Comparison of ENCODE assay signal across 17 cellular contexts in genomic region chr1:198173832-198174231, GRCh38. TPM values are rescaled to one million over a fixed set of nuclear protein-coding genes. Genes with fewer than 3 reads are reported as not detected.
DNase-seq lines count a peak whose midpoint lies in the region; ATAC-seq and TF ChIP-seq lines count a peak whose summit lies in the region.
"Had no signal": no experiment of that assay in that cellular context is flagged by ENCODE, and none has a peak within 500 bp of the region (broad histone marks: within the 10 kb centered on the region; RNA-seq: fewer than 3 reads in every experiment).

No MANE protein-coding gene starts in this region.

- H3K27ac Mint-ChIP-seq in Calu3 (ENCODE audit: unreplicated experiment) = peak overlapping the region; percentile 30
- H3K27ac Mint-ChIP-seq in IgD-negative memory B cell = peak overlapping the region in 2 of 3 donors; percentile 77 to 95
- H3K27ac Mint-ChIP-seq in activated T-helper 2 cell treated with anti-CD3 and anti-CD28 coated beads, Interferon-gamma antibody, Interleukin-2, Interleukin-4, amounts not matched to agents 10 μg/mL and 5 μg/mL and 100 μg/mL, durations not matched to agents 14 hours and 24 hours and 36 hours = peak overlapping the region; percentile 54
- H3K27ac Mint-ChIP-seq in natural killer cell = peak overlapping the region; percentile 8 to 41
- H3K27ac Mint-ChIP-seq: nephron progenitor cell had no signal

- no peaks in the 10 kb centered on the region for H3K9me3 ChIP-seq in BE2C
- H3K9me3 ChIP-seq: heart left ventricle, prostate gland, testis had no signal

- no peaks in the 10 kb centered on the region for H3K27me3 ChIP-seq in BE2C
- H3K27me3 ChIP-seq: heart left ventricle, testis had no signal

- H3K27me3 Mint-ChIP-seq in Calu3 (ENCODE audit: unreplicated experiment) = no peaks in the 10 kb centered on the region
- no peaks in the 10 kb centered on the region for H3K27me3 Mint-ChIP-seq in IgD-negative memory B cell
- H3K27me3 Mint-ChIP-seq in activated T-helper 2 cell treated with anti-CD3 and anti-CD28 coated beads, Interferon-gamma antibody, Interleukin-2, Interleukin-4, amounts not matched to agents 10 μg/mL and 5 μg/mL and 100 μg/mL, durations not matched to agents 14 hours and 24 hours and 36 hours (ENCODE audit: low read depth) = no peaks in the 10 kb centered on the region
- H3K27me3 Mint-ChIP-seq in natural killer cell (ENCODE audit: low read depth in 2 of 2) = no peaks in the 10 kb centered on the region

- H3K4me1 ChIP-seq in BE2C = peaks cover 9% of the 10 kb centered on the region
- H3K4me1 ChIP-seq: prostate gland had no signal

- intact Hi-C loops in Calu3 (cut with micrococcal nuclease; ENCODE audit: unreplicated experiment) (loop anchor here (10.0 kb wide), 1 partner anchor 479 kb away; no protein-coding TSS in a partner anchor), natural killer cell (cut with micrococcal nuclease) (no loop called here)
- intact Hi-C loops in activated T-helper 2 cell treated with anti-CD3 and anti-CD28 coated beads, Interferon-gamma antibody, Interleukin-2, Interleukin-4, amounts not matched to agents 10 μg/mL and 5 μg/mL and 100 μg/mL, durations not matched to agents 14 hours and 24 hours and 36 hours (cut with micrococcal nuclease) = loop anchor here (1.0 kb wide), 4 partner anchors 8 to 28 kb away; no protein-coding TSS in a partner anchor

- DNase-seq in Calu3 (no peak), natural killer cell (no peak), BE2C (no peak), RPMI8226 (no peak)
- DNase-seq in activated T-helper 2 cell treated with anti-CD3 and anti-CD28 coated beads, Interferon-gamma antibody, Interleukin-2, Interleukin-4, amounts not matched to agents 10 μg/mL and 5 μg/mL and 100 μg/mL, durations not matched to agents 14 hours and 24 hours and 36 hours (ENCODE audit: low spot score) = no peak
- DNase-seq: activated CD4-positive, alpha-beta T cell treated with anti-CD3 and anti-CD28 coated beads, Interleukin-2, amount 50 U/mL, for 1 hour; GOT3; heart left ventricle; NCI-H146; nephron progenitor cell; stimulated activated CD4-positive, alpha-beta T cell treated with anti-CD3 and anti-CD28 coated beads, Interleukin-4, amount 100 ng/mL, for 24 hours; testis had no signal

- ATAC-seq in natural killer cell (no peak), HG03139 (IDR thresholded peaks at IDR 0.05; ENCODE audit: unreplicated experiment) (no peak)
- ATAC-seq: heart left ventricle had no signal

- H3K4me3 ChIP-seq in BE2C (ENCODE audit: low read depth, low read length) = no peak overlapping the region
- H3K4me3 ChIP-seq: heart left ventricle, lung, prostate gland, testis had no signal

- peaks cover 89% of the 10 kb centered on the region for H3K4me1 Mint-ChIP-seq in Calu3 (ENCODE audit: low read depth, unreplicated experiment)
- H3K4me1 Mint-ChIP-seq in IgD-negative memory B cell = peaks cover 48 to 67% (median 65%) of the 10 kb centered on the region in 3 donors
- peaks cover 78% of the 10 kb centered on the region for H3K4me1 Mint-ChIP-seq in activated T-helper 2 cell treated with anti-CD3 and anti-CD28 coated beads, Interferon-gamma antibody, Interleukin-2, Interleukin-4, amounts not matched to agents 10 μg/mL and 5 μg/mL and 100 μg/mL, durations not matched to agents 14 hours and 24 hours and 36 hours (ENCODE audit: low read depth)
- H3K4me1 Mint-ChIP-seq in natural killer cell = peaks cover 74 to 80% of the 10 kb centered on the region in 2 donors

- CTCF ChIA-PET in Calu3 (lab: Charles Lee) = interaction anchor here (0.6 to 1.1 kb wide), 2 partner anchors 12 to 215 kb away, joined by 3 to 4 read pairs; no protein-coding TSS in a partner anchor

- no peak for TF ChIP-seq CTCF in Calu3 (IDR thresholded peaks at IDR 0.05; ENCODE audit: unreplicated experiment)
- TF ChIP-seq CTCF in natural killer cell (IDR thresholded peaks at IDR 0.05) = no peak
- TF ChIP-seq CTCF in BE2C (IDR thresholded peaks at IDR 0.05; ENCODE audit: low read depth, low read length) = no peak

- H3K9me3 Mint-ChIP-seq in Calu3 (ENCODE audit: low read depth, unreplicated experiment) = no peaks in the 10 kb centered on the region
- no peaks in the 10 kb centered on the region for H3K9me3 Mint-ChIP-seq in IgD-negative memory B cell
- H3K9me3 Mint-ChIP-seq in activated T-helper 2 cell treated with anti-CD3 and anti-CD28 coated beads, Interferon-gamma antibody, Interleukin-2, Interleukin-4, amounts not matched to agents 10 μg/mL and 5 μg/mL and 100 μg/mL, durations not matched to agents 14 hours and 24 hours and 36 hours = no peaks in the 10 kb centered on the region
- H3K9me3 Mint-ChIP-seq in natural killer cell = no peaks in the 10 kb centered on the region
- H3K9me3 Mint-ChIP-seq: activated T-helper 1 cell treated with anti-CD3 and anti-CD28 coated beads, Interleukin-12 subunit alpha, Interleukin-12 subunit beta, Interleukin-2, Interleukin-4 antibody, amounts not matched to agents 30 ng/mL and 10 ng/mL and 1 ng/mL, durations not matched to agents 14 hours and 24 hours and 36 hours; nephron progenitor cell had no signal

- H3K4me3 Mint-ChIP-seq in Calu3 (ENCODE audit: low read depth, unreplicated experiment) (no peak overlapping the region), IgD-negative memory B cell (peak overlapping the region in 2 of 4 donors; percentile 25 to 76), natural killer cell (no peak overlapping the region)
- no peak overlapping the region for H3K4me3 Mint-ChIP-seq in activated T-helper 2 cell treated with anti-CD3 and anti-CD28 coated beads, Interferon-gamma antibody, Interleukin-2, Interleukin-4, amounts not matched to agents 10 μg/mL and 5 μg/mL and 100 μg/mL, durations not matched to agents 14 hours and 24 hours and 36 hours (ENCODE audit: low read depth)
- H3K4me3 Mint-ChIP-seq: nephron progenitor cell had no signal

- BruUV-seq in Calu3 (replicated peaks; lab: Mats Ljungman, UMichigan) = no TSS peak

- H3K36me3 ChIP-seq in BE2C = no peaks in the 10 kb centered on the region
- H3K36me3 ChIP-seq: heart left ventricle, prostate gland had no signal

- H3K36me3 Mint-ChIP-seq in Calu3 (ENCODE audit: insufficient read depth, unreplicated experiment) = peaks cover 9% of the 10 kb centered on the region
- H3K36me3 Mint-ChIP-seq in IgD-negative memory B cell = peaks cover 2% of the 10 kb centered on the region
- H3K36me3 Mint-ChIP-seq in activated T-helper 2 cell treated with anti-CD3 and anti-CD28 coated beads, Interferon-gamma antibody, Interleukin-2, Interleukin-4, amounts not matched to agents 10 μg/mL and 5 μg/mL and 100 μg/mL, durations not matched to agents 14 hours and 24 hours and 36 hours (ENCODE audit: low read depth) = peaks cover 12% of the 10 kb centered on the region
- H3K36me3 Mint-ChIP-seq in natural killer cell = no peaks in the 10 kb centered on the region

RNA-seq across cellular contexts. Expression of gene NEK7, which starts 17.0 kb away (rescaled TPM):
- total RNA-seq in Calu3 (2022) (136 and 145 TPM in 2 replicates), natural killer cell (10 to 100 TPM; 34.1 to 57.5 (median 42.1) TPM)
- 21.6 TPM for polyA plus RNA-seq in IgD-negative memory B cell
- total RNA-seq in activated T-helper 2 cell treated with anti-CD3 and anti-CD28 coated beads, Interferon-gamma antibody, Interleukin-2, Interleukin-4, amounts not matched to agents 10 μg/mL and 5 μg/mL and 100 μg/mL, durations not matched to agents 14 hours and 24 hours and 36 hours = 105 and 118 TPM in 2 replicates
- 6.1 TPM for polyA plus RNA-seq in BE2C (2012; ENCODE audit: insufficient read depth, insufficient read length, low read depth)

Comparison
In these comparisons a context has a peak if more than half of its experiments do, and no peak if none do; other contexts are left out.
1. H3K27ac Mint-ChIP-seq: peak in every context shown above with its lines; median percentile 86 in IgD-negative memory B cell; 54 in activated T-helper 2 cell treated with anti-CD3 and anti-CD28 coated beads, Interferon-gamma antibody, Interleukin-2, Interleukin-4, amounts not matched to agents 10 μg/mL and 5 μg/mL and 100 μg/mL, durations not matched to agents 14 hours and 24 hours and 36 hours; 30 in Calu3; 24 in natural killer cell.